In the genomic region with DNA sequence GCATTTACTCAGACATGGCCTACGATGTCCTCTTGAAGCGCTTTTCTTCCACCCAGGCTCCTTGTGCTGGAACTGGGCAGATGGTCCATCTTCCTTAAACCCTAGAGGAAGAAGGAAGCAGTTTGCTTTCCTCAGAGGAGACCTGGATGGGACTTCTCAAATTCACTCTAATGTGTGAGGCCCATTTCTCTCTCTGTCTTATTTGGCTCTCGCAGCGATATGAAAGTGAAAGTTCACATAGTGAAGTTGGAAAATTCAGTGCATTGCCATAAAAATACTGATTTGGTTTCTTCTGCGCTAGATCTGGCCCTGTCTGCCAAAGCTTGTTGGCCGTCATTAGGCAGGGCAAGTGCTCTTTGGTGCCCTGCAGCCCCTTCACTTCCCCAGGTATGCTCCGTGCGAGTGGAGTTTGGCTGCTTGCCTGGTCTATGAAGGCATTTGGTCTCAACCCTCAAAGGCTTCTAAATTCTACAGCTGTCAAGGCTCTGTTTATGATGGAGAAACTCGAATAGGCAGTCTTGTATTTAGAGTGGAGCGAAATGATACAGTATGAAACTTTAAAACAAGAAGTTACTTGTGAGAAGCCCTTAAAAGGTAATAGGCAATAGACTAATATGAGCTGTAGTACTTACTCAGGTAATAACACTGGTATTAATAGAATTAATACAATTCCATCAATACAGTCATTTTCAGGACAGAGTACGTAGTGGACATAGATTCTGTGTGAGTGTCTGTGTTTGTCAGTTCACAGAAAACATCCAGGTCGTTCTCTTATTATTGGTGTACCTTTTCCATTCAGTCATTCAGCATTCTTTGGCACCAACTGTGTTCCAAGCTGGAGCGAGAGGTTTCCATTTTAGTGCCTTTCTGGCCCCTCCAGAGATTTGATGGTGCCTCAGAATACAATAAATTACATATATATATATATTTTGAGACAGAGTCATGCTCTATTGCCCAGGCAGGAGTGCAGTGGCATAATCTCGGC, we compare ENCODE assay signal across 9 cellular contexts. TPM values are rescaled to one million over a fixed set of nuclear protein-coding genes. Genes with fewer than 3 reads are reported as not detected.
DNase-seq lines count a peak whose midpoint lies in the region; ATAC-seq and TF ChIP-seq lines count a peak whose summit lies in the region.
"Had no signal": no experiment of that assay in that cellular context is flagged by ENCODE, and none has a peak within 500 bp of the region (broad histone marks: within the 10 kb centered on the region; RNA-seq: fewer than 3 reads in every experiment).

No MANE protein-coding gene starts in this region.

- H3K4me3 Mint-ChIP-seq in CD4-positive, alpha-beta memory T cell: peak overlapping the region; percentile 68 to 88 (median 81)
- peak overlapping the region; percentile 64 to 90 (median 71) for H3K4me3 Mint-ChIP-seq in IgD-negative memory B cell
- peak overlapping the region; percentile 77 for H3K4me3 Mint-ChIP-seq in natural killer cell treated with Interleukin-12 subunit alpha and Interleukin-12 subunit beta and Interleukin-15 and Interleukin-18, amount 100 ng/mL, for 72 hours

- H3K36me3 Mint-ChIP-seq in CD4-positive, alpha-beta memory T cell: peaks cover 6 to 22% of the 10 kb centered on the region in 2 donors
- peaks cover 3% of the 10 kb centered on the region for H3K36me3 Mint-ChIP-seq in IgD-negative memory B cell
- peaks cover 4% of the 10 kb centered on the region for H3K36me3 Mint-ChIP-seq in natural killer cell treated with Interleukin-12 subunit alpha and Interleukin-12 subunit beta and Interleukin-15 and Interleukin-18, amount 100 ng/mL, for 72 hours

- no peaks in the 10 kb centered on the region for H3K27me3 ChIP-seq in CD4-positive, alpha-beta memory T cell (ENCODE audit: insufficient read depth, low read length)

- peak overlapping the region in 1 of 2 donors; percentile 55 for H3K4me3 ChIP-seq in CD4-positive, alpha-beta memory T cell (ENCODE audit: low read length in 2 of 2)
- no peak overlapping the region for H3K4me3 ChIP-seq in choroid plexus epithelial cell (ENCODE audit: low read depth, low read length)

- no peaks in the 10 kb centered on the region for H3K9me3 Mint-ChIP-seq in CD4-positive, alpha-beta memory T cell
- no peaks in the 10 kb centered on the region for H3K9me3 Mint-ChIP-seq in IgD-negative memory B cell
- H3K9me3 Mint-ChIP-seq in natural killer cell treated with Interleukin-12 subunit alpha and Interleukin-12 subunit beta and Interleukin-15 and Interleukin-18, amount 100 ng/mL, for 72 hours: no peaks in the 10 kb centered on the region

- ATAC-seq in natural killer cell treated with Interleukin-12 subunit alpha and Interleukin-12 subunit beta and Interleukin-15 and Interleukin-18, amount 100 ng/mL, for 72 hours: no peak

- no peaks in the 10 kb centered on the region for H3K9me3 ChIP-seq in CD4-positive, alpha-beta memory T cell (ENCODE audit: control insufficient read depth in 1 of 2, low read length in 2 of 2)

- intact Hi-C loops in CD4-positive, alpha-beta memory T cell (cut with micrococcal nuclease): loop anchor here (2.0 kb wide), 1 partner anchor 21 kb away; the partner anchor contains the start of gene SZRD1

- DNase-seq in CD4-positive, alpha-beta memory T cell: peak in 1 of 5 donors; percentile 17
- DNase-seq in choroid plexus epithelial cell (ENCODE audit: low read depth) (peak; percentile 36), NCI-H82 (lab: John Stamatoyannopoulos, UW) (no peak), HEK293T (ENCODE audit: extremely low spot score) (no peak), LoVo (ENCODE audit: low spot score) (no peak)
- no peak for DNase-seq in natural killer cell treated with Interleukin-12 subunit alpha and Interleukin-12 subunit beta and Interleukin-15 and Interleukin-18, amount 100 ng/mL, for 72 hours (ENCODE audit: low spot score)
- DNase-seq in stimulated activated CD4-positive, alpha-beta T cell treated with anti-CD3 and anti-CD28 coated beads, Interleukin-2, amount 100 ng/mL, for 48 hours: no peak
- DNase-seq: MM.1S had no signal

- CTCF ChIA-PET in CD4-positive, alpha-beta memory T cell (lab: Charles Lee; ENCODE audit: partially characterized antibody): interaction anchor here (0.7 to 1.8 kb wide), 2 partner anchors 9 to 53 kb away, joined by 4 read pairs; partner anchors contain the start of gene NECAP2
- CTCF ChIA-PET in HEK293T (lab: Yijun Ruan, JAX): interaction anchor here (1.0 kb wide), 1 partner anchor 314 kb away, joined by 3 read pairs; the partner anchor contains the start of gene FAM131C

- H3K27ac ChIP-seq in CD4-positive, alpha-beta memory T cell (ENCODE audit: low read depth, low read length): peak overlapping the region; percentile 58

- H3K4me1 ChIP-seq in CD4-positive, alpha-beta memory T cell (ENCODE audit: insufficient read depth, low read length): peaks cover 79% of the 10 kb centered on the region

- H3K36me3 ChIP-seq in CD4-positive, alpha-beta memory T cell (ENCODE audit: insufficient read depth, low read length): peaks cover 9% of the 10 kb centered on the region

- no peaks in the 10 kb centered on the region for H3K27me3 Mint-ChIP-seq in CD4-positive, alpha-beta memory T cell
- no peaks in the 10 kb centered on the region for H3K27me3 Mint-ChIP-seq in IgD-negative memory B cell
- H3K27me3 Mint-ChIP-seq in natural killer cell treated with Interleukin-12 subunit alpha and Interleukin-12 subunit beta and Interleukin-15 and Interleukin-18, amount 100 ng/mL, for 72 hours: no peaks in the 10 kb centered on the region

- POLR2A ChIA-PET in CD4-positive, alpha-beta memory T cell (lab: Charles Lee; ENCODE audit: partially characterized antibody): interaction anchor here (1.2 to 3.2 kb wide), 5 partner anchors 16 to 53 kb away, joined by 4 to 19 read pairs (median 12); partner anchors contain the start of genes FBXO42 and NECAP2
- POLR2A ChIA-PET in HEK293T (lab: Yijun Ruan, JAX): no interaction called here

- peaks cover 52 to 80% (median 68%) of the 10 kb centered on the region in 4 donors for H3K4me1 Mint-ChIP-seq in CD4-positive, alpha-beta memory T cell
- H3K4me1 Mint-ChIP-seq in IgD-negative memory B cell: peaks cover 41 to 69% (median 53%) of the 10 kb centered on the region in 3 donors
- peaks cover 70 to 78% of the 10 kb centered on the region in 2 donors for H3K4me1 Mint-ChIP-seq in natural killer cell treated with Interleukin-12 subunit alpha and Interleukin-12 subunit beta and Interleukin-15 and Interleukin-18, amount 100 ng/mL, for 72 hours (ENCODE audit: low read depth in 2 of 2)

- peak overlapping the region; percentile 8 to 95 (median 84) for H3K27ac Mint-ChIP-seq in CD4-positive, alpha-beta memory T cell
- H3K27ac Mint-ChIP-seq in IgD-negative memory B cell: peak overlapping the region; percentile 80 to 93 (median 84)
- H3K27ac Mint-ChIP-seq in natural killer cell treated with Interleukin-12 subunit alpha and Interleukin-12 subunit beta and Interleukin-15 and Interleukin-18, amount 100 ng/mL, for 72 hours: peak overlapping the region; percentile 16 to 76

- no peak for TF ChIP-seq CTCF in choroid plexus epithelial cell (conservative IDR thresholded peaks at IDR 0.05; ENCODE audit: low read depth, low read length)

TF ChIP-seq in HEK293T, 16 proteins besides CTCF, POLR2A, EP300 and RAD21:
- no peak for TF ChIP-seq BHLHE40 (IDR thresholded peaks at IDR 0.05; ENCODE audit: borderline replicate concordance)
- no peak for TF ChIP-seq HDGF (IDR thresholded peaks at IDR 0.05; ENCODE audit: borderline replicate concordance)

RNA-seq across cellular contexts. Expression of gene SZRD1, which starts 20.5 kb away (rescaled TPM):
- total RNA-seq in CD4-positive, alpha-beta memory T cell: 10 to 100 TPM; 79.1 to 81.0 TPM
- 10 to 100 TPM; 41.6 to 56.7 TPM for polyA plus RNA-seq in CD4-positive, alpha-beta memory T cell
- polyA plus RNA-seq in IgD-negative memory B cell: 53.4 TPM
- 100 to 1,000 TPM; 232 to 279 TPM for total RNA-seq in natural killer cell treated with Interleukin-12 subunit alpha and Interleukin-12 subunit beta and Interleukin-15 and Interleukin-18, amount 100 ng/mL, for 72 hours

RNA-seq across cellular contexts. Expression of gene FBXO42, which starts 35.2 kb away (rescaled TPM):
- total RNA-seq in CD4-positive, alpha-beta memory T cell: 10 to 100 TPM; 21.6 to 25.6 TPM
- 10 to 100 TPM; 18.2 to 22.7 TPM for polyA plus RNA-seq in CD4-positive, alpha-beta memory T cell
- polyA plus RNA-seq in IgD-negative memory B cell: 26.8 TPM
- 10 to 100 TPM; 27.9 to 34.9 TPM for total RNA-seq in natural killer cell treated with Interleukin-12 subunit alpha and Interleukin-12 subunit beta and Interleukin-15 and Interleukin-18, amount 100 ng/mL, for 72 hours

RNA-seq across cellular contexts. Expression of gene SPATA21, which starts 49.7 kb away (rescaled TPM):
- total RNA-seq in CD4-positive, alpha-beta memory T cell: not detected
- polyA plus RNA-seq in CD4-positive, alpha-beta memory T cell: not detected
- not detected for polyA plus RNA-seq in IgD-negative memory B cell
- not detected for total RNA-seq in natural killer cell treated with Interleukin-12 subunit alpha and Interleukin-12 subunit beta and Interleukin-15 and Interleukin-18, amount 100 ng/mL, for 72 hours

RNA-seq across cellular contexts. Expression of gene NECAP2, which starts 53.0 kb away (rescaled TPM):
- 100 to 1,000 TPM; 154 to 165 TPM for total RNA-seq in CD4-positive, alpha-beta memory T cell
- 100 to 1,000 TPM; 243 to 341 TPM for polyA plus RNA-seq in CD4-positive, alpha-beta memory T cell
- polyA plus RNA-seq in IgD-negative memory B cell: 144 TPM
- total RNA-seq in natural killer cell treated with Interleukin-12 subunit alpha and Interleukin-12 subunit beta and Interleukin-15 and Interleukin-18, amount 100 ng/mL, for 72 hours: 10 to 100 TPM; 72.0 to 95.4 TPM
